ENCODE assay signal across 9 cellular contexts in the genomic region with DNA sequence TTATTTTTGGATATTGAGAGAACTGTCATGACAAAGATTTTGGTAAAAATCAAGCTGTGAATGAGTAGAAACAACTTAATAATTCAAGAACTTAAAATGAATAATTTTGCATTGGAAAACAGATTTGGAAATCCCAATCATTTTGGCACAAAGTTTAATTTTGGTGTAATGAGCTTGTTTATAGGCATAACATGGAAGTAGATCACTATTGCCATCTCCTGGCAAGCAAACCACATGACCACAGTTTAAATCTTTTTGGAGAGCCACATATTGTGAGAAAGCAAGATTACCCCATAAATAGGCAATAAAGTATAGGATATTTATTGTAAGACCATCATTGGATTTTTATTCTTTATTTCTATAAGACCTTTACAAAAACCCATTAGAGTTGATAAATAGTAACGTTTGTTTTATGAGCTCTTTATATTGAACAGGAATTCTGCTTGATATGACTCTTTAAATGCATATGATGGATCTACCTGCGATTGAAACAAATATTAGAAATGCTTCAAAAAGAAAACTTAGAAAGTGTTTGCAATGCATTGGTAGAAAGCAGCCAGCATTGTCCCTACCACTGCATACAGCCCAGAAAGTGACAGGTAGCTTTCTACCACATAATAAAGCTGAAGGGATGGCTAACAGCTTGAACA.
DNase-seq lines count a peak whose midpoint lies in the region; ATAC-seq, FAIRE-seq and TF ChIP-seq lines count a peak whose summit lies in the region.
"Had no signal": no experiment of that assay in that cellular context is flagged by ENCODE, and none has a peak within 500 bp of the region (broad histone marks: within the 10 kb centered on the region; RNA-seq: fewer than 3 reads in every experiment).

No MANE protein-coding gene starts in this region.

- FAIRE-seq in A549 (lab: Jason Lieb, UNC) (no peak), GM12892 (lab: Jason Lieb, UNC) (peak; percentile 56)

- TF ChIP-seq CTCF in A549 (IDR thresholded peaks at IDR 0.05) (peak; percentile 46), NB4 (IDR thresholded peaks at IDR 0.05; ENCODE audit: low read depth, low read length) (peak; percentile 38), glutamatergic neuron (IDR thresholded peaks at IDR 0.05; ENCODE audit: partially characterized antibody, unreplicated experiment) (peak; percentile 60), transverse colon (IDR thresholded peaks at IDR 0.05) (peak; percentile 31 to 47 (median 37))

- no peaks in the 10 kb centered on the region for H3K27me3 ChIP-seq in transverse colon

- no peaks in the 10 kb centered on the region for H3K36me3 Mint-ChIP-seq in glutamatergic neuron (ENCODE audit: unreplicated experiment)
- H3K36me3 Mint-ChIP-seq in stimulated activated naive B cell treated with anti-CD40 and anti-IgM and Interleukin-4, amounts not matched to agents 10 μg/mL and 1 μg/mL and 100 μg/mL, for 72 hours, result no peaks in the 10 kb centered on the region

- peaks cover 9% of the 10 kb centered on the region for H3K4me1 Mint-ChIP-seq in glutamatergic neuron (ENCODE audit: low read depth, unreplicated experiment)
- H3K4me1 Mint-ChIP-seq in stimulated activated naive B cell treated with anti-CD40 and anti-IgM and Interleukin-4, amounts not matched to agents 10 μg/mL and 1 μg/mL and 100 μg/mL, for 72 hours, result no peaks in the 10 kb centered on the region

- ATAC-seq in A549, result no peak
- ATAC-seq in stimulated activated naive B cell treated with anti-CD40 and anti-IgM and Interleukin-4, amounts not matched to agents 10 μg/mL and 1 μg/mL and 100 μg/mL, for 72 hours (replicated peaks), result no peak

- peak; percentile 5 to 29 for DNase-seq in A549 (ENCODE audit: low read depth in 1 of 2, low spot score in 1 of 2)
- DNase-seq in GM12892 (ENCODE audit: insufficient read length), result no peak
- DNase-seq in NB4 (ENCODE audit: low read depth), result peak; percentile 44
- peak; percentile 33 for DNase-seq in SW480 (ENCODE audit: low spot score)
- no peak for DNase-seq in glutamatergic neuron
- no peak for DNase-seq in transverse colon
- no peak for DNase-seq in stimulated activated naive B cell treated with anti-CD40 and anti-IgM and Interleukin-4, amounts not matched to agents 10 μg/mL and 1 μg/mL and 100 μg/mL, for 72 hours
- no peak for DNase-seq in NCI-H1930 (lab: John Stamatoyannopoulos, UW)

- in situ Hi-C loops in transverse colon (cut with MboI; ENCODE audit: low pct_ligation_motif_present in 1 of 4, low pct_unique_long_range_greater_than_20kb in 1 of 4, low sequenced_read_pairs in 3 of 4), result no loop called here

- CTCF ChIA-PET in A549 (lab: Yijun Ruan, JAX), result interaction anchor here (0.6 kb wide), 1 partner anchor 1458 kb away, joined by 3 read pairs; no protein-coding TSS in a partner anchor

- TF ChIP-seq RAD21 in A549 (conservative IDR thresholded peaks at IDR 0.05 in 1 of 2, IDR thresholded peaks at IDR 0.05 in 1 of 2), result peak; percentile 61 to 63; a peak in 4 of 5 replicates

- H3K27ac Mint-ChIP-seq in glutamatergic neuron (ENCODE audit: unreplicated experiment), result no peak overlapping the region
- no peak overlapping the region for H3K27ac Mint-ChIP-seq in stimulated activated naive B cell treated with anti-CD40 and anti-IgM and Interleukin-4, amounts not matched to agents 10 μg/mL and 1 μg/mL and 100 μg/mL, for 72 hours
- H3K27ac Mint-ChIP-seq: stimulated activated naive CD8-positive, alpha-beta T cell treated with anti-CD3 and anti-CD28 coated beads, Interleukin-15, Interleukin-2, amounts not matched to agents 100 ng/mL and 50 ng/mL, for 24 hours had no signal

- H3K9me3 Mint-ChIP-seq in glutamatergic neuron (ENCODE audit: unreplicated experiment), result peaks cover 4% of the 10 kb centered on the region
- no peaks in the 10 kb centered on the region for H3K9me3 Mint-ChIP-seq in stimulated activated naive B cell treated with anti-CD40 and anti-IgM and Interleukin-4, amounts not matched to agents 10 μg/mL and 1 μg/mL and 100 μg/mL, for 72 hours
- H3K9me3 Mint-ChIP-seq: stimulated activated naive CD8-positive, alpha-beta T cell treated with anti-CD3 and anti-CD28 coated beads, Interleukin-15, Interleukin-2, amounts not matched to agents 100 ng/mL and 50 ng/mL, for 24 hours had no signal

- intact Hi-C loops in transverse colon (cut with DNase I; ENCODE audit: low total_unique reads), result no loop called here

- no peaks in the 10 kb centered on the region for H3K4me1 ChIP-seq in A549
- H3K4me1 ChIP-seq in transverse colon, result no peaks in the 10 kb centered on the region

- no peak overlapping the region for H3K4me3 Mint-ChIP-seq in glutamatergic neuron (ENCODE audit: unreplicated experiment)
- no peak overlapping the region for H3K4me3 Mint-ChIP-seq in stimulated activated naive B cell treated with anti-CD40 and anti-IgM and Interleukin-4, amounts not matched to agents 10 μg/mL and 1 μg/mL and 100 μg/mL, for 72 hours
- H3K4me3 Mint-ChIP-seq: stimulated activated naive CD8-positive, alpha-beta T cell treated with anti-CD3 and anti-CD28 coated beads, Interleukin-15, Interleukin-2, amounts not matched to agents 100 ng/mL and 50 ng/mL, for 24 hours had no signal

- H3K27ac ChIP-seq in A549, result no peak overlapping the region
- H3K27ac ChIP-seq in transverse colon, result no peak overlapping the region

- TF ChIP-seq EP300 in A549 (IDR thresholded peaks at IDR 0.05) (no peak), transverse colon (IDR thresholded peaks at IDR 0.05; ENCODE audit: low read depth) (no peak)

- H3K9me3 ChIP-seq in A549 (no peaks in the 10 kb centered on the region), transverse colon (no peaks in the 10 kb centered on the region)

- H3K4me3 ChIP-seq in A549, result no peak overlapping the region
- H3K4me3 ChIP-seq in NB4 (ENCODE audit: low read depth, low read length), result no peak overlapping the region
- no peak overlapping the region for H3K4me3 ChIP-seq in transverse colon

- H3K36me3 ChIP-seq in transverse colon, result no peaks in the 10 kb centered on the region

- 0% methylated on average over 2 of the region's 2 CpGs for whole genome bisulfite sequencing in A549 (ENCODE audit: missing lambda C conversion rate)
- WGBS in transverse colon (ENCODE audit: low coverage in 1 of 2), 2 donors, result 44 to 49% methylated on average over 2 of the region's 2 CpGs

- TF ChIP-seq POLR2A in A549 (IDR thresholded peaks at IDR 0.05; ENCODE audit: low read length) (no peak), GM12892 (IDR thresholded peaks at IDR 0.05; ENCODE audit: low read depth, low read length) (no peak), NB4 (IDR thresholded peaks at IDR 0.05; ENCODE audit: extremely low read depth, insufficient read length) (no peak), transverse colon (IDR thresholded peaks at IDR 0.05) (no peak)

- POLR2A ChIA-PET in A549 (lab: Yijun Ruan, JAX), result no interaction called here

- H3K27me3 Mint-ChIP-seq in glutamatergic neuron (ENCODE audit: unreplicated experiment), result no peaks in the 10 kb centered on the region
- no peaks in the 10 kb centered on the region for H3K27me3 Mint-ChIP-seq in stimulated activated naive B cell treated with anti-CD40 and anti-IgM and Interleukin-4, amounts not matched to agents 10 μg/mL and 1 μg/mL and 100 μg/mL, for 72 hours
- H3K27me3 Mint-ChIP-seq: stimulated activated naive CD8-positive, alpha-beta T cell treated with anti-CD3 and anti-CD28 coated beads, Interleukin-15, Interleukin-2, amounts not matched to agents 100 ng/mL and 50 ng/mL, for 24 hours had no signal

- H3K4me2 ChIP-seq in A549, result no peak overlapping the region

TF ChIP-seq in A549, 52 proteins besides CTCF, POLR2A, EP300 and RAD21:
- TF ChIP-seq ZFP36 (IDR thresholded peaks at IDR 0.05; ENCODE audit: borderline replicate concordance, partially characterized antibody) (no peak), CBX2 (IDR thresholded peaks at IDR 0.05; ENCODE audit: borderline replicate concordance, low read depth) (no peak), NPAS2 (CRISPR knock-in tag; IDR thresholded peaks at IDR 0.05; ENCODE audit: borderline replicate concordance) (no peak), HOXB5 (CRISPR knock-in tag; IDR thresholded peaks at IDR 0.05) (no peak), TFCP2L1 (CRISPR knock-in tag; IDR thresholded peaks at IDR 0.05) (no peak), CHD2 (IDR thresholded peaks at IDR 0.05; ENCODE audit: low read length, partially characterized antibody) (no peak), SMC3 (IDR thresholded peaks at IDR 0.05) (peak; percentile 45)
- TF ChIP-seq, protein P1, sequence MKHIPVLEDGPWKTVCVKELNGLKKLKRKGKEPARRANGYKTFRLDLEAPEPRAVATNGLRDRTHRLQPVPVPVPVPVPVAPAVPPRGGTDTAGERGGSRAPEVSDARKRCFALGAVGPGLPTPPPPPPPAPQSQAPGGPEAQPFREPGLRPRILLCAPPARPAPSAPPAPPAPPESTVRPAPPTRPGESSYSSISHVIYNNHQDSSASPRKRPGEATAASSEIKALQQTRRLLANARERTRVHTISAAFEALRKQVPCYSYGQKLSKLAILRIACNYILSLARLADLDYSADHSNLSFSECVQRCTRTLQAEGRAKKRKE (CRISPR knock-in tag; IDR thresholded peaks at IDR 0.05; ENCODE audit: low read depth), result no peak

Comparison
In these comparisons a context has a peak if more than half of its experiments do, and no peak if none do; other contexts are left out.
1. DNase-seq: peak in A549 (2 of 2), NB4 (single experiment) and SW480 (single experiment); none in GM12892 (single experiment), glutamatergic neuron (single experiment), transverse colon (single experiment), stimulated activated naive B cell treated with anti-CD40 and anti-IgM and Interleukin-4, amounts not matched to agents 10 μg/mL and 1 μg/mL and 100 μg/mL, for 72 hours (single experiment) and NCI-H1930 (0 of 2).
2. Peak in every context shown above with its lines, with median percentiles within 50 percentile points of each other: CTCF ChIP-seq.